1 cellular context compared by ENCODE assay signal in genomic region chr3:12797892-12798558, GRCh38.
TF ChIP-seq lines count a peak whose summit lies in the region.

No MANE protein-coding gene starts in this region.

TF ChIP-seq in GM12878, 131 proteins besides CTCF, POLR2A, EP300 and RAD21:
- 0 out of 2 replicates have a peak, but pooled peaks have one; percentile 28 for TF ChIP-seq SPI1 (IDR thresholded peaks at IDR 0.05; ENCODE audit: borderline replicate concordance, insufficient read depth, low read depth, low read length)
- no peak for TF ChIP-seq BACH1 (IDR thresholded peaks at IDR 0.05; ENCODE audit: borderline replicate concordance)
- no peak for TF ChIP-seq CHD1 (IDR thresholded peaks at IDR 0.05; ENCODE audit: low read depth, low read length)
- no peak for TF ChIP-seq JUNB (IDR thresholded peaks at IDR 0.05)
